11 cellular contexts compared by ENCODE assay signal in the genomic region with DNA sequence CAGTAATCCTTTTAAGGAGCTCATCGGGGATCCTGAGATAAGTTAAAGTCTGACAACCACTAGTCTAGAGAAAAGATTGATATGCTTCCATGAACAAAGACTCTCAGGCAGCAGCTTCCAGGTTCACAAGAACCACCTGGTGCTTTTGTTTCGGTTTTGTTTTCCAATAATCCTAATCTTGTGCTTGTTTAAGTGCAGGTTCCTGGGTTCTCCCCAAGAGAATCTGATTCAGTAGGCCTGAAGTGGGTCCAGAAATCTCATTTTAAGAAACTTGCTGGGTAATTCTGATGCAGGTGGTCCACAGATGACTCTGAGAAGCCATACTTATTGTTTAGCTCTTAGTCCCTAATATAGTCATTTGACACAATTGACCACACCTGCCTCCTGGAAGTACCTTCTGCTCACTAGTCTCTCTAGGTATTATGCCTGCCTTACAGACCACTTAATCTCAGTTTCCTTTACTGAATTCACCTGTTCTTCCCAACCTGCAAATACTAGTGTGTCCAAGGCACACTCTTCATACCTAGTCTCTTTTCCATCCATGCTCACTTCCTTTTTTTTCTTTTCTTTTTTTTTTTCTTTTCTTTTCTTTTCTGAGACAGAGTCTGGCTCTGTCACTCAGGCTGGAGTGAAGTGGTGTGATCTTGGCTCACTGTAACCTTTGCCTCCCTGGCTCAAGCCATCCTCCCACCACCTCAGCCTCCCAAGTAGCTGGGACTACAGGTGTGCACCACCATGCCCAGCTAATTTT. TPM values are rescaled to one million over a fixed set of nuclear protein-coding genes. Genes with fewer than 3 reads are reported as not detected.
DNase-seq lines count a peak whose midpoint lies in the region; ATAC-seq, FAIRE-seq and TF ChIP-seq lines count a peak whose summit lies in the region.
"Had no signal": no experiment of that assay in that cellular context is flagged by ENCODE, and none has a peak within 500 bp of the region (broad histone marks: within the 10 kb centered on the region; RNA-seq: fewer than 3 reads in every experiment).

No MANE protein-coding gene starts in this region.

- H3K9me3 ChIP-seq in small intestine (ENCODE audit: control insufficient read depth, low read depth), result no peaks in the 10 kb centered on the region
- no peaks in the 10 kb centered on the region for H3K9me3 ChIP-seq in Peyer's patch

- H3K4me3 ChIP-seq in small intestine (ENCODE audit: low read depth in 1 of 2, low read length in 2 of 2) (no peak overlapping the region), Peyer's patch (no peak overlapping the region)

- no peaks in the 10 kb centered on the region for H3K36me3 ChIP-seq in small intestine (ENCODE audit: control insufficient read depth in 2 of 2, insufficient read depth in 2 of 2, low read length in 2 of 2)
- no peaks in the 10 kb centered on the region for H3K36me3 ChIP-seq in Peyer's patch

- no peaks in the 10 kb centered on the region for H3K36me3 Mint-ChIP-seq in activated CD4-positive, alpha-beta T cell treated with anti-CD3 and anti-CD28 coated beads for 36 hours (ENCODE audit: low read depth)

- H3K4me1 Mint-ChIP-seq in activated CD4-positive, alpha-beta T cell treated with anti-CD3 and anti-CD28 coated beads for 36 hours, result peaks cover 20% of the 10 kb centered on the region

- H3K27ac Mint-ChIP-seq in activated CD4-positive, alpha-beta T cell treated with anti-CD3 and anti-CD28 coated beads for 36 hours, result no peak overlapping the region

- peaks cover 37% of the 10 kb centered on the region for H3K27me3 Mint-ChIP-seq in activated CD4-positive, alpha-beta T cell treated with anti-CD3 and anti-CD28 coated beads for 36 hours

- no peak overlapping the region for H3K4me3 Mint-ChIP-seq in activated CD4-positive, alpha-beta T cell treated with anti-CD3 and anti-CD28 coated beads for 36 hours

- TF ChIP-seq POLR2A in Peyer's patch (IDR thresholded peaks at IDR 0.05), result no peak

- WGBS in small intestine, 3 donors, result 26 to 60% (median 50%) methylated on average over 2 of the region's 2 CpGs

- H3K9me3 Mint-ChIP-seq in activated CD4-positive, alpha-beta T cell treated with anti-CD3 and anti-CD28 coated beads for 36 hours (ENCODE audit: low read depth), result no peaks in the 10 kb centered on the region

- no peak overlapping the region for H3K27ac ChIP-seq in small intestine (ENCODE audit: low read depth in 1 of 2, low read length in 1 of 2)
- H3K27ac ChIP-seq in Peyer's patch, result no peak overlapping the region

- POLR2A ChIA-PET in activated CD4-positive, alpha-beta T cell treated with anti-CD3 and anti-CD28 coated beads for 36 hours (lab: Charles Lee), result no interaction called here

- FAIRE-seq in small intestine (lab: Jason Lieb, UNC), result no peak
- FAIRE-seq: A204.1 had no signal

- no peak for TF ChIP-seq CTCF in Peyer's patch (IDR thresholded peaks at IDR 0.05)

- CTCF ChIA-PET in activated CD4-positive, alpha-beta T cell treated with anti-CD3 and anti-CD28 coated beads for 36 hours (lab: Charles Lee), result interaction anchor here (0.6 to 1.4 kb wide), 2 partner anchors 20 to 65 kb away, joined by 4 to 6 read pairs; no protein-coding TSS in a partner anchor

- peak; percentile 83 for ATAC-seq in activated CD4-positive, alpha-beta T cell treated with anti-CD3 and anti-CD28 coated beads for 36 hours
- peak; percentile 63 for ATAC-seq in GM21737 (IDR thresholded peaks at IDR 0.05; ENCODE audit: unreplicated experiment)
- ATAC-seq in HG03378 (IDR thresholded peaks at IDR 0.05; ENCODE audit: unreplicated experiment), result peak; percentile 73

- DNase-seq in activated CD4-positive, alpha-beta T cell treated with anti-CD3 and anti-CD28 coated beads for 36 hours, result no peak
- DNase-seq in activated CD4-positive, alpha-beta T cell treated with anti-CD3 and anti-CD28 coated beads, Interleukin-2, amount 50 U/mL, for 48 hours, result no peak
- DNase-seq in small intestine (peak; percentile 64), head of caudate nucleus (no peak), Peyer's patch (no peak), MV-4-11 (lab: John Stamatoyannopoulos, UW) (no peak)
- DNase-seq: SIG-M5 had no signal

- intact Hi-C loops in activated CD4-positive, alpha-beta T cell treated with anti-CD3 and anti-CD28 coated beads for 36 hours (cut with DNase I, micrococcal nuclease), result no loop called here
- intact Hi-C loops in head of caudate nucleus (cut with DNase I), result no loop called here

- H3K4me1 ChIP-seq in small intestine (ENCODE audit: control insufficient read depth in 2 of 2, insufficient read depth in 1 of 2, low read depth in 1 of 2, low read length in 1 of 2), result no peaks in the 10 kb centered on the region
- H3K4me1 ChIP-seq in Peyer's patch, result no peaks in the 10 kb centered on the region

- H3K27me3 ChIP-seq in small intestine (ENCODE audit: control insufficient read depth in 2 of 2, insufficient read depth in 2 of 2, low read length in 2 of 2), result no peaks in the 10 kb centered on the region
- no peaks in the 10 kb centered on the region for H3K27me3 ChIP-seq in Peyer's patch

RNA-seq across cellular contexts. Expression of a gene that starts 20.5 kb away (rescaled TPM):
- 1 to 10 TPM; 2.0 to 2.9 TPM for total RNA-seq in activated CD4-positive, alpha-beta T cell treated with anti-CD3 and anti-CD28 coated beads for 36 hours
- 1 to 10 TPM in 1 of 3 donors, under 1 TPM in 2; 0.45 to 2.5 (median 0.81) TPM for polyA plus RNA-seq in small intestine
- total RNA-seq in Peyer's patch, result 10 to 100 TPM in 2 of 4 donors, 1 to 10 TPM in 2; 6.9 to 17.0 (median 11.9) TPM
- polyA plus RNA-seq: neural cell had no signal
